Comparison of ENCODE assay signal across 27 cellular contexts in the genomic region with DNA sequence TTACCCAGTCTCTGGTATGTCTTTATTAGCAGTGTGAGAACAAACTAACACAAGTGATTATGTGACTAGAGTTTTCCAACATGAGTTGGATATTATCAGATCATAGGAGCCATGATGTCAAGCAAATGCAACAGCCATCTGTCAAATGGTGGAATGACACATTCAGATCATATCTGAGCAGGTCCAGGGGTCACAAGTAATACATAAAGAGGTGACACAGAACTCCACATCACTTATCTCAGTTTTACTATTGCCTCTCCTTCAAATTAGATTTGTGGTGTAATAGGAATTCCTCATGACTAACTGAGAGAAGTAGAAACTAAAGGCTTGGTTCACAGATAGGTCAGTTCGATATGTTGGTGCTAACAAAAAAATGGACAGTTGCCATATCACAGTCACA. TPM values are rescaled to one million over a fixed set of nuclear protein-coding genes. Genes with fewer than 3 reads are reported as not detected.
DNase-seq lines count a peak whose midpoint lies in the region; ATAC-seq, FAIRE-seq and TF ChIP-seq lines count a peak whose summit lies in the region.
"Had no signal": no experiment of that assay in that cellular context is flagged by ENCODE, and none has a peak within 500 bp of the region (broad histone marks: within the 10 kb centered on the region; RNA-seq: fewer than 3 reads in every experiment).

No MANE protein-coding gene starts in this region.

- no peak for DNase-seq in activated CD8-positive, alpha-beta T cell treated with anti-CD3 and anti-CD28 coated beads for 36 hours
- no peak for DNase-seq in activated CD8-positive, alpha-beta T cell treated with anti-CD3 and anti-CD28 coated beads, Interleukin-2, amount 10 ng/mL, durations not matched to agents 7 days and 5 days
- peak; percentile 61 for DNase-seq in astrocyte (ENCODE audit: low read depth)
- peak; percentile 24 for DNase-seq in renal cortical epithelial cell (ENCODE audit: low read depth)
- no peak for DNase-seq in NCI-H2171 treated with DMSO at 0.1 percent for 48 hours (lab: John Stamatoyannopoulos, UW)
- no peak for DNase-seq in tibial nerve (ENCODE audit: low spot score in 2 of 2)
- no peak for DNase-seq in activated CD8-positive, alpha-beta memory T cell treated with anti-CD3 and anti-CD28 coated beads, Interleukin-2, amount 50 U/mL, for 4 hours
- DNase-seq: activated CD4-positive, alpha-beta memory T cell treated with anti-CD3 and anti-CD28 coated beads for 36 hours; activated naive CD8-positive, alpha-beta T cell treated with anti-CD3 and anti-CD28 coated beads for 36 hours; activated T-cell treated with anti-CD3 and anti-CD28 coated beads, Interleukin-2, amount 50 U/mL, for 1 hour; body of pancreas; left cardiac atrium; mesendoderm; naive thymus-derived CD4-positive, alpha-beta T cell; NCI-H1417; NCI-H2107; NCI-H510A treated with DMSO at 0.1 percent for 48 hours; Peyer's patch; T-helper 2 cell; upper lobe of right lung had no signal

- CTCF ChIA-PET in activated CD8-positive, alpha-beta T cell treated with anti-CD3 and anti-CD28 coated beads for 36 hours (lab: Charles Lee): no interaction called here
- CTCF ChIA-PET in activated CD8-positive, alpha-beta T cell treated with anti-CD3 and anti-CD28 coated beads, Interleukin-2, amount 10 ng/mL, durations not matched to agents 7 days and 5 days (lab: Charles Lee): no interaction called here

- H3K4me1 ChIP-seq in KMS-11 (ENCODE audit: low read depth, poor library complexity, severe bottlenecking) (peaks cover 92% of the 10 kb centered on the region), astrocyte (ENCODE audit: insufficient read depth, low read length) (no peaks in the 10 kb centered on the region), tibial nerve (no peaks in the 10 kb centered on the region)
- H3K4me1 ChIP-seq: BLaER1, Peyer's patch, right atrium auricular region, upper lobe of right lung had no signal

- peak; percentile 24 for ATAC-seq in activated CD8-positive, alpha-beta T cell treated with anti-CD3 and anti-CD28 coated beads for 36 hours
- no peak for ATAC-seq in activated CD8-positive, alpha-beta T cell treated with anti-CD3 and anti-CD28 coated beads, Interleukin-2, amount 10 ng/mL, durations not matched to agents 7 days and 5 days
- ATAC-seq: GM23338; HepG2; left cardiac atrium; naive thymus-derived CD4-positive, alpha-beta T cell; upper lobe of right lung had no signal

- no peak for FAIRE-seq in astrocyte (lab: Jason Lieb, UNC)
- FAIRE-seq: colon, HepG2 had no signal

- POLR2A ChIA-PET in activated CD8-positive, alpha-beta T cell treated with anti-CD3 and anti-CD28 coated beads for 36 hours (lab: Charles Lee): no interaction called here
- POLR2A ChIA-PET in activated CD8-positive, alpha-beta T cell treated with anti-CD3 and anti-CD28 coated beads, Interleukin-2, amount 10 ng/mL, durations not matched to agents 7 days and 5 days (lab: Charles Lee): no interaction called here

- H3K27ac ChIP-seq in KMS-11: peak overlapping the region; percentile 12; the same call in 1 of the 2 replicates
- no peak overlapping the region for H3K27ac ChIP-seq in astrocyte (ENCODE audit: low read depth, low read length)
- H3K27ac ChIP-seq in tibial nerve: no peak overlapping the region
- H3K27ac ChIP-seq: BLaER1, body of pancreas, Peyer's patch, right atrium auricular region, upper lobe of right lung, VCaP had no signal

- H3K36me3 Mint-ChIP-seq in activated CD8-positive, alpha-beta T cell treated with anti-CD3 and anti-CD28 coated beads for 36 hours (ENCODE audit: low read depth): no peaks in the 10 kb centered on the region
- H3K36me3 Mint-ChIP-seq in activated CD8-positive, alpha-beta T cell treated with anti-CD3 and anti-CD28 coated beads, Interleukin-2, amount 10 ng/mL, durations not matched to agents 7 days and 5 days (ENCODE audit: low read depth): peaks cover 4% of the 10 kb centered on the region
- no peaks in the 10 kb centered on the region for H3K36me3 Mint-ChIP-seq in astrocyte (ENCODE audit: low read depth, unreplicated experiment)
- H3K36me3 Mint-ChIP-seq: activated naive CD8-positive, alpha-beta T cell treated with anti-CD3 and anti-CD28 coated beads for 36 hours had no signal

- peaks cover 9% of the 10 kb centered on the region for H3K9me3 Mint-ChIP-seq in activated CD8-positive, alpha-beta T cell treated with anti-CD3 and anti-CD28 coated beads for 36 hours
- H3K9me3 Mint-ChIP-seq in activated CD8-positive, alpha-beta T cell treated with anti-CD3 and anti-CD28 coated beads, Interleukin-2, amount 10 ng/mL, durations not matched to agents 7 days and 5 days (ENCODE audit: insufficient read depth): peaks cover 6% of the 10 kb centered on the region
- peaks cover 11% of the 10 kb centered on the region for H3K9me3 Mint-ChIP-seq in astrocyte (ENCODE audit: unreplicated experiment)

- H3K4me3 ChIP-seq in KMS-11 (IDR thresholded peaks at IDR 0.05; ENCODE audit: insufficient read depth, low read depth, low read length): no peak overlapping the region
- no peak overlapping the region for H3K4me3 ChIP-seq in astrocyte (ENCODE audit: insufficient read depth, low read depth, low read length)
- H3K4me3 ChIP-seq in tibial nerve: no peak overlapping the region
- H3K4me3 ChIP-seq: BLaER1, body of pancreas, GM23338, Peyer's patch, right atrium auricular region, upper lobe of right lung had no signal

- TF ChIP-seq POLR2A in tibial nerve (IDR thresholded peaks at IDR 0.05): no peak

- H2AFZ ChIP-seq in KMS-11 (ENCODE audit: low read depth) (peak overlapping the region; percentile 7; the same call in 1 of the 2 replicates), astrocyte (ENCODE audit: low read depth, low read length) (no peak overlapping the region)
- H2AFZ ChIP-seq: GM23338 had no signal

- no peaks in the 10 kb centered on the region for H4K20me1 ChIP-seq in KMS-11 (ENCODE audit: insufficient read depth)
- no peaks in the 10 kb centered on the region for H4K20me1 ChIP-seq in astrocyte (ENCODE audit: insufficient read depth, low read length)
- H4K20me1 ChIP-seq: BLaER1 had no signal

- H3K27ac Mint-ChIP-seq in activated CD8-positive, alpha-beta T cell treated with anti-CD3 and anti-CD28 coated beads for 36 hours: no peak overlapping the region
- no peak overlapping the region for H3K27ac Mint-ChIP-seq in activated CD8-positive, alpha-beta T cell treated with anti-CD3 and anti-CD28 coated beads, Interleukin-2, amount 10 ng/mL, durations not matched to agents 7 days and 5 days
- no peak overlapping the region for H3K27ac Mint-ChIP-seq in astrocyte (ENCODE audit: unreplicated experiment)
- H3K27ac Mint-ChIP-seq: activated CD4-positive, alpha-beta memory T cell treated with anti-CD3 and anti-CD28 coated beads for 36 hours; activated naive CD8-positive, alpha-beta T cell treated with anti-CD3 and anti-CD28 coated beads for 36 hours; GM23338 had no signal

- no peak for TF ChIP-seq EP300 in tibial nerve (IDR thresholded peaks at IDR 0.05)

- 68 to 76% methylated on average over 1 of the region's 1 CpG for WGBS in tibial nerve, 2 donors

- H3K9me3 ChIP-seq in astrocyte (ENCODE audit: insufficient read depth, low read depth, low read length) (no peaks in the 10 kb centered on the region), tibial nerve (peaks cover 0 to 6% (median 0%) of the 10 kb centered on the region in 4 donors)
- H3K9me3 ChIP-seq: body of pancreas, Peyer's patch, right atrium auricular region, upper lobe of right lung had no signal

- TF ChIP-seq CTCF in activated CD8-positive, alpha-beta T cell treated with anti-CD3 and anti-CD28 coated beads for 36 hours (IDR thresholded peaks at IDR 0.05): no peak
- no peak for TF ChIP-seq CTCF in KMS-11 (conservative IDR thresholded peaks at IDR 0.05; ENCODE audit: low read depth, low read length)
- TF ChIP-seq CTCF in astrocyte (IDR thresholded peaks at IDR 0.05; ENCODE audit: insufficient read depth, low read depth, low read length): no peak
- no peak for TF ChIP-seq CTCF in tibial nerve (IDR thresholded peaks at IDR 0.05)

- H3K9ac ChIP-seq in KMS-11 (no peak overlapping the region), astrocyte (ENCODE audit: low read length) (no peak overlapping the region)
- H3K9ac ChIP-seq: BLaER1 had no signal

- peaks cover under 1% of the 10 kb centered on the region for H3K4me1 Mint-ChIP-seq in activated CD8-positive, alpha-beta T cell treated with anti-CD3 and anti-CD28 coated beads for 36 hours (ENCODE audit: low read depth)
- peaks cover 9% of the 10 kb centered on the region for H3K4me1 Mint-ChIP-seq in activated CD8-positive, alpha-beta T cell treated with anti-CD3 and anti-CD28 coated beads, Interleukin-2, amount 10 ng/mL, durations not matched to agents 7 days and 5 days (ENCODE audit: low read depth)
- peaks cover 2% of the 10 kb centered on the region for H3K4me1 Mint-ChIP-seq in astrocyte (ENCODE audit: low read depth, unreplicated experiment)
- H3K4me1 Mint-ChIP-seq: activated naive CD8-positive, alpha-beta T cell treated with anti-CD3 and anti-CD28 coated beads for 36 hours; GM23338 had no signal

- intact Hi-C loops in activated CD8-positive, alpha-beta T cell treated with anti-CD3 and anti-CD28 coated beads for 36 hours (cut with micrococcal nuclease): no loop called here

- H3K79me2 ChIP-seq in KMS-11 (ENCODE audit: insufficient read depth, low read depth): no peaks in the 10 kb centered on the region
- H3K79me2 ChIP-seq in astrocyte (ENCODE audit: insufficient read depth, low read length): no peaks in the 10 kb centered on the region

- no peak overlapping the region for H3K4me3 Mint-ChIP-seq in activated CD8-positive, alpha-beta T cell treated with anti-CD3 and anti-CD28 coated beads for 36 hours
- no peak overlapping the region for H3K4me3 Mint-ChIP-seq in activated CD8-positive, alpha-beta T cell treated with anti-CD3 and anti-CD28 coated beads, Interleukin-2, amount 10 ng/mL, durations not matched to agents 7 days and 5 days
- H3K4me3 Mint-ChIP-seq in astrocyte (ENCODE audit: unreplicated experiment): no peak overlapping the region
- H3K4me3 Mint-ChIP-seq: activated CD4-positive, alpha-beta memory T cell treated with anti-CD3 and anti-CD28 coated beads for 36 hours; activated naive CD8-positive, alpha-beta T cell treated with anti-CD3 and anti-CD28 coated beads for 36 hours; GM23338; naive thymus-derived CD4-positive, alpha-beta T cell had no signal

- H3K4me2 ChIP-seq in KMS-11: peak overlapping the region; percentile 58
- no peak overlapping the region for H3K4me2 ChIP-seq in astrocyte (ENCODE audit: low read length)
- H3K4me2 ChIP-seq: BLaER1, GM23338 had no signal

- no peaks in the 10 kb centered on the region for H3K36me3 ChIP-seq in KMS-11 (ENCODE audit: insufficient read depth)
- no peaks in the 10 kb centered on the region for H3K36me3 ChIP-seq in astrocyte (ENCODE audit: insufficient read depth, low read length)
- H3K36me3 ChIP-seq in tibial nerve: no peaks in the 10 kb centered on the region
- H3K36me3 ChIP-seq: BLaER1, Peyer's patch, right atrium auricular region, upper lobe of right lung had no signal

- H3K27me3 Mint-ChIP-seq in activated CD8-positive, alpha-beta T cell treated with anti-CD3 and anti-CD28 coated beads for 36 hours: no peaks in the 10 kb centered on the region
- H3K27me3 Mint-ChIP-seq in activated CD8-positive, alpha-beta T cell treated with anti-CD3 and anti-CD28 coated beads, Interleukin-2, amount 10 ng/mL, durations not matched to agents 7 days and 5 days (ENCODE audit: low read depth): no peaks in the 10 kb centered on the region
- no peaks in the 10 kb centered on the region for H3K27me3 Mint-ChIP-seq in astrocyte (ENCODE audit: low read depth, unreplicated experiment)
- H3K27me3 Mint-ChIP-seq: activated CD4-positive, alpha-beta memory T cell treated with anti-CD3 and anti-CD28 coated beads for 36 hours; activated naive CD8-positive, alpha-beta T cell treated with anti-CD3 and anti-CD28 coated beads for 36 hours; naive thymus-derived CD4-positive, alpha-beta T cell had no signal

- H3K27me3 ChIP-seq in KMS-11 (ENCODE audit: insufficient read depth, low read depth) (no peaks in the 10 kb centered on the region), astrocyte (ENCODE audit: insufficient read depth, low read length) (no peaks in the 10 kb centered on the region), tibial nerve (no peaks in the 10 kb centered on the region)
- H3K27me3 ChIP-seq: BLaER1, body of pancreas, Peyer's patch, right atrium auricular region, upper lobe of right lung had no signal

RNA-seq across cellular contexts. Expression of a gene that starts 12.2 kb away (rescaled TPM):
- 10 to 100 TPM; 13.1 to 13.6 TPM for total RNA-seq in activated CD8-positive, alpha-beta T cell treated with anti-CD3 and anti-CD28 coated beads for 36 hours
- total RNA-seq in activated CD8-positive, alpha-beta T cell treated with anti-CD3 and anti-CD28 coated beads, Interleukin-2, amount 10 ng/mL, durations not matched to agents 7 days and 5 days: 100 to 1,000 TPM; 102 to 109 TPM
- total RNA-seq in astrocyte (45.2 and 55.6 TPM in 2 replicates), renal cortical epithelial cell (15.6 and 17.7 TPM in 2 replicates), tibial nerve (10 to 100 TPM; 10.3 to 19.0 (median 13.3) TPM)
- total RNA-seq: GM23338, HepG2 had no signal

RNA-seq across cellular contexts. Expression of a gene that starts 42.6 kb away (rescaled TPM):
- 10 to 100 TPM; 13.6 to 14.6 TPM for total RNA-seq in activated CD8-positive, alpha-beta T cell treated with anti-CD3 and anti-CD28 coated beads for 36 hours
- 10 to 100 TPM; 49.0 to 51.0 TPM for total RNA-seq in activated CD8-positive, alpha-beta T cell treated with anti-CD3 and anti-CD28 coated beads, Interleukin-2, amount 10 ng/mL, durations not matched to agents 7 days and 5 days
- 64.4 and 77.1 TPM in 2 replicates for total RNA-seq in astrocyte
- total RNA-seq in renal cortical epithelial cell: 17.7 and 22.3 TPM in 2 replicates
- 10 to 100 TPM in 1 of 4 donors, 1 to 10 TPM in 3; 5.9 to 12.7 (median 7.1) TPM for total RNA-seq in tibial nerve

Comparison
In these comparisons a context has a peak if more than half of its experiments do, and no peak if none do; other contexts are left out.
1. DNase-seq: peak in astrocyte (single experiment) and renal cortical epithelial cell (single experiment); none in activated CD8-positive, alpha-beta T cell treated with anti-CD3 and anti-CD28 coated beads for 36 hours (single experiment), activated CD8-positive, alpha-beta T cell treated with anti-CD3 and anti-CD28 coated beads, Interleukin-2, amount 10 ng/mL, durations not matched to agents 7 days and 5 days (single experiment), NCI-H2171 treated with DMSO at 0.1 percent for 48 hours (single experiment), tibial nerve (0 of 2) and activated CD8-positive, alpha-beta memory T cell treated with anti-CD3 and anti-CD28 coated beads, Interleukin-2, amount 50 U/mL, for 4 hours (single experiment).